ENCODE assay signal across 8 cellular contexts in the genomic region with DNA sequence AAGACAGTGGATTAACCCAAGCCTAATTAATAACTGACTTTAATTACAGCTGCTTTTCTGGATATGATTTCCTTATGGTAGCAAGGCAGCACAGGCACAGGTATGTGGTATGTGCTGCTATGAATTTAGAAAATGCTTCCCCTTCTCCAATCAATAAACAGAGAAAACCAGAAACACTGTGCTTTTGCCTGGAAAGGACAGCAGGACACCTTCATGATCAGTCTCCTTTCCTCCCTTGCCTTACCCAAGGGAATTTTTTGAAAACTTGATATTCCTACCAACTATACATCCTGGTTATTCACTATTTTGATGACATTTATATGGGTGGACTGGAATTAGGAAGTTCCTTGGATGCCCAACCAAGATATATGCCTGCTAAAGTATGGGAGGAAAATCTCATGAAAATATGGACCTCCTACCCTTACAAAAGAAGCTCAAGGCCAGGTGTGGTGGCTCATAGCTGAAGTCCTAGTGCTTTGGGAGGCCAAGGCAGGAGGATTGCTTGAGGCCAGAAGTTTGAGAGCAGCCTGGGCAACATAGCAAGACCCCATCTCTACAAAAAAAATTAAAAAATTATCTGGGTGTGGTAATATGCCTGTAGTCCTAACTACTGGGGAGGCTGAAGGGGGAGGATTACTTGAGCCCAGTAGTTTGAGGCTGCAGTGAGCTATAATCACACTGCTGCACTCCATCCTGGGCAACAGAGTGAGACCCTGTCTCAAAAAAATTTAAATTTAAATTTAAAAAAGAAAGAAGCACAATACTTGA.
"Had no signal": no experiment of that assay in that cellular context is flagged by ENCODE, and none has a peak within 500 bp of the region (broad histone marks: within the 10 kb centered on the region; RNA-seq: fewer than 3 reads in every experiment).

No MANE protein-coding gene starts in this region.

- H3K4me2 ChIP-seq: GM23338 had no signal

- H3K4me3 ChIP-seq: GM23338 had no signal

- DNase-seq: H9, HCEC 1CT, HFFc6, KBM-7 had no signal

- H3K9me3 Mint-ChIP-seq: HFFc6 had no signal

- H3K27ac Mint-ChIP-seq: GM23338, H9, HFFc6, IgD-negative memory B cell had no signal

- ATAC-seq: GM23338, HepG2 had no signal

- H3K27ac ChIP-seq: HL-60 had no signal

- H3K4me3 Mint-ChIP-seq: GM23338, H9, HFFc6, IgD-negative memory B cell had no signal
